In the genomic region with DNA sequence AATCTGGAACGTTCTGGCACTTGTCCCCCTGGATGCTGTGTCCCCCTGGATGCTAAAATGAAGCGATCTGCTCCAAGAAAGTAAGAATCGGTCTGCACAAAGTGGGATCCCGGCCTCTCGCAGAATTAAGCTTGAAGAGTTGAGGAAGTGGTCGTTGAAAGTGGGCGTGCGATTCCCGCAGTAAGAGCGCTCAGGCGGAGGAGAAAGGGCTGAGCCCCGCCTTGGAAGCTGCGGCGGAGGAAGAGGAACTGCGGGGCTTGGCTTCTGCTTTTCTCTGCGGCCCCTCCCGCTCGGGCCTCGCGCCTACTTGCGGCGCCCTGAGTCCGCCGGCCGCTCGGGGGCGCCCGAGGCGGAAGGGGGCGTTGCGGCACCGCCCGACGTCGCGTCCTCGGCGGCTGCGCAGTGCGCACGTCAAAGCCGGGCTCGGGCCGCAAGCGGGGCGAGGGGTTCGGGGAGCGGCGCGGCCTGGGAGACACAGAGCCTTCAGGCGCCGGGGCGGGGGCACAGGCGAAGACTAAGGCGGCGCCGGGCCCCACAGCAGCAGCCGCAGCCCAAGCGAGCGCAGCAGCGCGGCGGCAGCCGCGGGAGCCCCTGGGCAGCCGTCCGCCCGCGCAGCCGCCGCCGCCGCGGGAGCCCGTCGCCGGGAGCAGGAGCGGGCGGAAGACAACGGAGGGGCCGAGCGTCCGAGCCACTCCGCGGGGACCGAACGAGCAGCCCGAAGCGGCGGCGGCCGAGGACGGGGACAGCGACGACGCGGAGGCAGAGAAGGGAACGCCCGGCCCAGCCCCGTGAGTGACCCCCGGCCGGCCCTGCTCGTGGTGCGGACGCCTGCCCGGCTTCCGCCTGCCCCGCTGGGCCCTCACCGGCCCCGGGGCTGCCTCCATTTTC, we compare ENCODE assay signal across 8 cellular contexts. TPM values are rescaled to one million over a fixed set of nuclear protein-coding genes. Genes with fewer than 3 reads are reported as not detected.
DNase-seq lines count a peak whose midpoint lies in the region; ATAC-seq and TF ChIP-seq lines count a peak whose summit lies in the region.

Gene CAB39, plus strand, starts transcription at position 400 of the 888 bp plus-strand sequence. CDS start 47,160 bp downstream, outside the sequence.

- peak; percentile 87 for ATAC-seq in GM18867 (IDR thresholded peaks at IDR 0.05; ENCODE audit: unreplicated experiment)
- ATAC-seq in HG03103 (IDR thresholded peaks at IDR 0.05; ENCODE audit: low read depth, unreplicated experiment): peak; percentile 78

- H2AFZ ChIP-seq in ACC112 (ENCODE audit: low read length, unreplicated experiment): peak within 1 kb of the TSS; percentile 43
- H2AFZ ChIP-seq in smooth muscle cell (ENCODE audit: low read depth): peak within 1 kb of the TSS; percentile 89

- H3K36me3 ChIP-seq in ACC112 (ENCODE audit: insufficient read depth, low read length): peaks cover 6% of the 10 kb centered on the region; the same call in 1 of the 2 replicates
- no peaks in the 10 kb centered on the region for H3K36me3 ChIP-seq in breast epithelium
- H3K36me3 ChIP-seq in smooth muscle cell (ENCODE audit: low read depth): no peaks in the 10 kb centered on the region

- peak within 1 kb of the TSS; percentile 86 for H3K4me3 ChIP-seq in ACC112 (ENCODE audit: low read depth, low read length)
- peak within 1 kb of the TSS; percentile 89 to 99 (median 97) for H3K4me3 ChIP-seq in breast epithelium
- peak within 1 kb of the TSS; percentile 78 for H3K4me3 ChIP-seq in smooth muscle cell

- TF ChIP-seq CTCF in VCaP (conservative IDR thresholded peaks at IDR 0.05) (peak; percentile 94), breast epithelium (IDR thresholded peaks at IDR 0.05) (peak in 1 of 3 donors; percentile 65), smooth muscle cell (IDR thresholded peaks at IDR 0.05; ENCODE audit: borderline replicate concordance, insufficient read depth, poor library complexity, severe bottlenecking) (peak; percentile 86)

- H3K79me2 ChIP-seq in ACC112 (ENCODE audit: control insufficient read depth, insufficient read depth, low read length, unreplicated experiment) (peaks cover 51% of the 10 kb centered on the region), smooth muscle cell (ENCODE audit: low read depth) (peaks cover 46% of the 10 kb centered on the region)

- TF ChIP-seq POLR2A in breast epithelium (IDR thresholded peaks at IDR 0.05): no peak

- DNase-seq in NCI-H2196 (lab: John Stamatoyannopoulos, UW; ENCODE audit: unreplicated experiment) (peak; percentile 96), breast epithelium (ENCODE audit: low spot score in 2 of 2) (peak; percentile 72 to 84), iPS-NIHi11 (ENCODE audit: low spot score) (peak; percentile 96), smooth muscle cell (lab: John Stamatoyannopoulos, UW; ENCODE audit: unreplicated experiment) (peak; percentile 58)

- H3K27me3 ChIP-seq in ACC112 (ENCODE audit: insufficient read depth, low read length): no peaks in the 10 kb centered on the region
- no peaks in the 10 kb centered on the region for H3K27me3 ChIP-seq in breast epithelium
- H3K27me3 ChIP-seq in smooth muscle cell (ENCODE audit: low read depth): no peaks in the 10 kb centered on the region

- WGBS in smooth muscle cell (ENCODE audit: low lambda C conversion rate): 1% methylated on average over 87 of the region's 110 CpGs

- H4K20me1 ChIP-seq in smooth muscle cell (ENCODE audit: low read depth): peaks cover 39% of the 10 kb centered on the region

- H3K4me1 ChIP-seq in ACC112 (ENCODE audit: control insufficient read depth, insufficient read depth, low read length, unreplicated experiment): peaks cover 17% of the 10 kb centered on the region
- no peaks in the 10 kb centered on the region for H3K4me1 ChIP-seq in breast epithelium
- H3K4me1 ChIP-seq in smooth muscle cell (ENCODE audit: low read depth): peaks cover 12% of the 10 kb centered on the region

- peak within 1 kb of the TSS; percentile 97 for H3K9ac ChIP-seq in smooth muscle cell (ENCODE audit: low read depth)

- peak within 1 kb of the TSS; percentile 90 for H3K4me2 ChIP-seq in smooth muscle cell

- H3F3A ChIP-seq in smooth muscle cell (ENCODE audit: low read depth): peaks cover 7% of the 10 kb centered on the region

- no peaks in the 10 kb centered on the region for H3K9me3 ChIP-seq in breast epithelium
- no peaks in the 10 kb centered on the region for H3K9me3 ChIP-seq in smooth muscle cell (replicated peaks; ENCODE audit: low read depth)

- H3K27ac ChIP-seq in ACC112 (ENCODE audit: low read depth, low read length) (peak within 1 kb of the TSS; percentile 71), VCaP (peak within 1 kb of the TSS; percentile 88), breast epithelium (peak within 1 kb of the TSS; percentile 93 to 96), smooth muscle cell (ENCODE audit: low read depth) (peak within 1 kb of the TSS; percentile 84)

- intact Hi-C loops in breast epithelium (cut with DNase I; ENCODE audit: low total_unique reads): loop anchor here (10.0 kb wide), 1 partner anchor 82 kb away; no protein-coding TSS in a partner anchor

RNA-seq across cellular contexts. Expression of gene CAB39, which starts in this region (rescaled TPM):
- total RNA-seq in breast epithelium (10 to 100 TPM; 79.0 to 85.9 (median 83.4) TPM), smooth muscle cell (62.4 and 62.7 TPM in 2 replicates)
- polyA plus RNA-seq in smooth muscle cell: 21.7 and 25.5 TPM in 2 replicates

Comparison
In these comparisons a context has a peak if more than half of its experiments do, and no peak if none do; other contexts are left out.
1. Peak in every context shown above with its lines: DNase-seq, ATAC-seq, H3K4me3 ChIP-seq and H3K27ac ChIP-seq.